ENCODE assay signal across 14 cellular contexts in the genomic region with DNA sequence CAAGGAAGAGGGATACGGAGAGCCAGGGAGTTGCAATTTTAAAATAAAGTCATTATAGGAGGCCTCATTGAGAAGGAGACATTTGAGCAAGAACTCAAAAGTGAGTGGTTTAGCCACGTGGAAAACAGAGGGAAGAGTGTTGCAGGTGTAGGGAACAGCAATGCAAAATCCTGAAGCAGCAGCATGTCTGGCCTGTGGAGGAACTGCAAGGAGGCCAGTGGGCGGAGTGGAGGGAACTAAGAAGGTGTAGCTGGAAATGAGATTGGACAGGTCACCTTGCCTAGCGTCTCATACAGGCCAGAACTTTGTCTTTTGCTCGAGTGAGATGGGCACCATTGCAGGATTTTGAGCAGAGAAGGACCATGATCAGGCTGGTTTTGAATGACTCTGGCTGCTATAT. TPM values are rescaled to one million over a fixed set of nuclear protein-coding genes. Genes with fewer than 3 reads are reported as not detected.
"Had no signal": no experiment of that assay in that cellular context is flagged by ENCODE, and none has a peak within 500 bp of the region (broad histone marks: within the 10 kb centered on the region; RNA-seq: fewer than 3 reads in every experiment).

No MANE protein-coding gene starts in this region.

- DNase-seq: activated CD4-positive, alpha-beta T cell treated with anti-CD3 and anti-CD28 coated beads for 48 hours; activated gamma-delta T cell; activated T-cell treated with anti-CD3 and anti-CD28 coated beads for 4 hours; colonic mucosa; foreskin melanocyte; head of caudate nucleus; small intestine; thyroid gland; uterus had no signal

- H3K9me3 ChIP-seq: colonic mucosa, neutrophil, right atrium auricular region, thyroid gland, uterus had no signal

- FAIRE-seq: endothelial cell of umbilical vein, islet of Langerhans, small intestine had no signal

- H3K4me3 ChIP-seq: cardiac muscle cell, colonic mucosa, right atrium auricular region, thyroid gland, uterus had no signal

- H3K36me3 ChIP-seq: cardiac muscle cell, colonic mucosa, neutrophil, right atrium auricular region, thyroid gland, uterus had no signal

- H3K27me3 ChIP-seq: cardiac muscle cell, colonic mucosa, right atrium auricular region, thyroid gland, uterus had no signal

- H3K4me1 ChIP-seq: colonic mucosa, thyroid gland, uterus had no signal

- H3K27ac ChIP-seq: cardiac muscle cell, colonic mucosa, neutrophil, right atrium auricular region, thyroid gland, uterus had no signal

RNA-seq across cellular contexts. Expression of a gene that starts 34.9 kb away (rescaled TPM):
- total RNA-seq: right atrium auricular region had no signal
